1 cellular context compared by ENCODE assay signal in genomic region chr17:8632087-8632486, GRCh38.
TF ChIP-seq lines count a peak whose summit lies in the region.

No MANE protein-coding gene starts in this region.

TF ChIP-seq in HepG2, 621 proteins besides CTCF, POLR2A, EP300 and RAD21 (continued from another document and continues in another):
- TF ChIP-seq MLLT10 (CRISPR knock-in tag; IDR thresholded peaks at IDR 0.05): no peak
- no peak for TF ChIP-seq ZNF646 (CRISPR knock-in tag; IDR thresholded peaks at IDR 0.05)
- no peak for TF ChIP-seq AHDC1 (CRISPR knock-in tag; IDR thresholded peaks at IDR 0.05; ENCODE audit: borderline replicate concordance)
- TF ChIP-seq ZEB1 (IDR thresholded peaks at IDR 0.05; ENCODE audit: insufficient replicate concordance, low read depth): no peak
- TF ChIP-seq SKI (IDR thresholded peaks at IDR 0.05; ENCODE audit: partially characterized antibody): no peak
- no peak for TF ChIP-seq POGZ (CRISPR knock-in tag; IDR thresholded peaks at IDR 0.05)
- 0 out of 2 replicates have a peak, but pooled peaks have one; percentile 22 for TF ChIP-seq SIN3A (IDR thresholded peaks at IDR 0.05; ENCODE audit: borderline replicate concordance, low read depth, low read length)
- TF ChIP-seq ZMAT5 (CRISPR knock-in tag; IDR thresholded peaks at IDR 0.05; ENCODE audit: borderline replicate concordance, low read depth): no peak
- no peak for TF ChIP-seq ZFP36L2 (CRISPR knock-in tag; IDR thresholded peaks at IDR 0.05)
- TF ChIP-seq KDM6A (CRISPR knock-in tag; IDR thresholded peaks at IDR 0.05; ENCODE audit: low read depth): no peak; the same call in 1 of the 2 replicates
- TF ChIP-seq FOXA1 (IDR thresholded peaks at IDR 0.05): no peak
- no peak for TF ChIP-seq FOXA1 (CRISPR knock-in tag; IDR thresholded peaks at IDR 0.05)
- TF ChIP-seq AGO1 (IDR thresholded peaks at IDR 0.05; ENCODE audit: low read depth, low read length, poor library complexity, severe bottlenecking): no peak
- TF ChIP-seq ZNF281 (CRISPR knock-in tag; IDR thresholded peaks at IDR 0.05; ENCODE audit: borderline replicate concordance): peak; percentile 87; the same call in 1 of the 2 replicates
- no peak for TF ChIP-seq ZNF839 (CRISPR knock-in tag; IDR thresholded peaks at IDR 0.05; ENCODE audit: borderline replicate concordance)
- TF ChIP-seq GPN1 (CRISPR knock-in tag; IDR thresholded peaks at IDR 0.05; ENCODE audit: borderline replicate concordance): no peak
- no peak for TF ChIP-seq JUN (CRISPR knock-in tag; IDR thresholded peaks at IDR 0.05)
- no peak for TF ChIP-seq ZNF609 (CRISPR knock-in tag; IDR thresholded peaks at IDR 0.05; ENCODE audit: borderline replicate concordance)
- no peak for TF ChIP-seq TSC22D2 (CRISPR knock-in tag; IDR thresholded peaks at IDR 0.05; ENCODE audit: borderline replicate concordance)
- no peak for TF ChIP-seq SSRP1 (CRISPR knock-in tag; IDR thresholded peaks at IDR 0.05)
- no peak for TF ChIP-seq FLYWCH1 (CRISPR knock-in tag; IDR thresholded peaks at IDR 0.05)
- TF ChIP-seq ZSCAN5A (CRISPR knock-in tag; IDR thresholded peaks at IDR 0.05; ENCODE audit: borderline replicate concordance): no peak
- no peak for TF ChIP-seq SPEN (CRISPR knock-in tag; IDR thresholded peaks at IDR 0.05; ENCODE audit: low read depth)
- TF ChIP-seq PHF5A (CRISPR knock-in tag; IDR thresholded peaks at IDR 0.05; ENCODE audit: low read depth, unreplicated experiment): no peak
- no peak for TF ChIP-seq DDIT3 (CRISPR knock-in tag; IDR thresholded peaks at IDR 0.05)
- TF ChIP-seq MEIS1 (CRISPR knock-in tag; IDR thresholded peaks at IDR 0.05; ENCODE audit: borderline replicate concordance): no peak
- no peak for TF ChIP-seq SOX6 (IDR thresholded peaks at IDR 0.05)
- TF ChIP-seq SOX6 (CRISPR knock-in tag; IDR thresholded peaks at IDR 0.05): peak; percentile 75
- peak; percentile 78 for TF ChIP-seq HNF4A (CRISPR knock-in tag; IDR thresholded peaks at IDR 0.05)
- TF ChIP-seq HDAC2 (CRISPR knock-in tag; IDR thresholded peaks at IDR 0.05): peak; percentile 54; the same call in 1 of the 2 replicates
- TF ChIP-seq ZNF441 (CRISPR knock-in tag; IDR thresholded peaks at IDR 0.05; ENCODE audit: borderline replicate concordance): no peak
- TF ChIP-seq NR2C2 (CRISPR knock-in tag; IDR thresholded peaks at IDR 0.05; ENCODE audit: borderline replicate concordance): no peak
- no peak for TF ChIP-seq KLF13 (CRISPR knock-in tag; IDR thresholded peaks at IDR 0.05)
